In the genomic region with DNA sequence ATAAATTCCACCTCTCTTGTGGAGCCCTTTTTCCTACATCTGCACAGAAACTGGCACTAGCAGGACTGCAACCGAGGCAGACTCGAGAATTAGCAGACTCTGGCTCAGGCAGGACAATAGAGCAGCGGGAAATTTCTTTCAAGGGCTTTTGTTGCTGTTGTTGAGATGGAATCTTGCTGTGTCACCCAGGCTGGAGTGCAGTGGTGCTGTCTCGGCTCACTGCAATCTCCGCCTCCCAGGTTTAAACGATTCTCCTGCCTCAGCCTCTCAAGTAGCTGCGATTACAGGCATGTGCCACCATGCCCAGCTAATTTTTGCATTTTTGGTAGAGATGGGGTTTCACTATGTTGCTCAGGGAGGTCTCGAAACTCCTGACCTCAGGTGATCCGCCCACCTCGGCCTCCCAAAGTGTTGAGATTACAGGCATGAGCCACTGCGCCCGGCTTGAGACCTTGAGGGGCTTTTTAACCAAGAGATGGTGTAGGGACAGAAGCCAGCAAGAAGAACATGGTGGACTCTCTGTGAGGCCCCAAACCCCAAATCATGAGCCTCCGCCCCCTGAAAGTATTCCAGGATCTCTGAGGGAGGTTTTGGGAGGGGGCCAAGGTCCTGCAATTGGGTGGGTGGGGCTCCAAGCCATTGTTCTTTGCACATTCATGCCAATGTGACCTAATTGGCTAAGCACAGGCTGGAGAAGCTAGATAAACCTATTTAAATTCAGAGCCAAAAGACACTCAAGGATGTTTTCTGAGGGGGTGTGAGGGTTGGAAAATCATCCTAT, we compare ENCODE assay signal across 1 cellular context.
TF ChIP-seq lines count a peak whose summit lies in the region.

No MANE protein-coding gene starts in this region.

TF ChIP-seq in HepG2, 621 proteins besides CTCF, POLR2A, EP300 and RAD21:
- TF ChIP-seq NFYB (CRISPR knock-in tag; IDR thresholded peaks at IDR 0.05) (no peak), KDM5B (CRISPR knock-in tag; IDR thresholded peaks at IDR 0.05; ENCODE audit: borderline replicate concordance) (0 out of 2 replicates have a peak, but pooled peaks have one; percentile 30)
TF ChIP-seq in HepG2: peak in this region for 1.
